Comparison of ENCODE assay signal across 1 cellular context in genomic region chr19:12985049-12985776, GRCh38.
TF ChIP-seq lines count a peak whose summit lies in the region.

No MANE protein-coding gene starts in this region.

TF ChIP-seq in K562, 482 proteins besides CTCF, POLR2A, EP300 and RAD21 (continues in another document):
- no peak for TF ChIP-seq RBM34 (IDR thresholded peaks at IDR 0.05; ENCODE audit: borderline replicate concordance, insufficient read depth, low read length)
- TF ChIP-seq, protein P1, sequence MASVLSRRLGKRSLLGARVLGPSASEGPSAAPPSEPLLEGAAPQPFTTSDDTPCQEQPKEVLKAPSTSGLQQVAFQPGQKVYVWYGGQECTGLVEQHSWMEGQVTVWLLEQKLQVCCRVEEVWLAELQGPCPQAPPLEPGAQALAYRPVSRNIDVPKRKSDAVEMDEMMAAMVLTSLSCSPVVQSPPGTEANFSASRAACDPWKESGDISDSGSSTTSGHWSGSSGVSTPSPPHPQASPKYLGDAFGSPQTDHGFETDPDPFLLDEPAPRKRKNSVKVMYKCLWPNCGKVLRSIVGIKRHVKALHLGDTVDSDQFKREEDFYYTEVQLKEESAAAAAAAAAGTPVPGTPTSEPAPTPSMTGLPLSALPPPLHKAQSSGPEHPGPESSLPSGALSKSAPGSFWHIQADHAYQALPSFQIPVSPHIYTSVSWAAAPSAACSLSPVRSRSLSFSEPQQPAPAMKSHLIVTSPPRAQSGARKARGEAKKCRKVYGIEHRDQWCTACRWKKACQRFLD (CRISPR knock-in tag; IDR thresholded peaks at IDR 0.05), result no peak
- TF ChIP-seq ZNF785 (CRISPR knock-in tag; IDR thresholded peaks at IDR 0.05), result no peak
- TF ChIP-seq CAMTA2 (CRISPR knock-in tag; conservative IDR thresholded peaks at IDR 0.05), result no peak
- TF ChIP-seq ZNF561 (CRISPR knock-in tag; conservative IDR thresholded peaks at IDR 0.05), result no peak
- TF ChIP-seq MNT (conservative IDR thresholded peaks at IDR 0.05), result peak; percentile 97 to 99
- TF ChIP-seq SREBF2 (CRISPR knock-in tag; IDR thresholded peaks at IDR 0.05), result no peak
- peak in 1 of 2 experiments; percentile 40; a peak in 1 of 4 replicates for TF ChIP-seq TRIM24 (IDR thresholded peaks at IDR 0.05)
- TF ChIP-seq, protein P2, sequence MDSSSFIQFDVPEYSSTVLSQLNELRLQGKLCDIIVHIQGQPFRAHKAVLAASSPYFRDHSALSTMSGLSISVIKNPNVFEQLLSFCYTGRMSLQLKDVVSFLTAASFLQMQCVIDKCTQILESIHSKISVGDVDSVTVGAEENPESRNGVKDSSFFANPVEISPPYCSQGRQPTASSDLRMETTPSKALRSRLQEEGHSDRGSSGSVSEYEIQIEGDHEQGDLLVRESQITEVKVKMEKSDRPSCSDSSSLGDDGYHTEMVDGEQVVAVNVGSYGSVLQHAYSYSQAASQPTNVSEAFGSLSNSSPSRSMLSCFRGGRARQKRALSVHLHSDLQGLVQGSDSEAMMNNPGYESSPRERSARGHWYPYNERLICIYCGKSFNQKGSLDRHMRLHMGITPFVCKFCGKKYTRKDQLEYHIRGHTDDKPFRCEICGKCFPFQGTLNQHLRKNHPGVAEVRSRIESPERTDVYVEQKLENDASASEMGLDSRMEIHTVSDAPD (CRISPR knock-in tag; IDR thresholded peaks at IDR 0.05), result no peak
- peak; percentile 78 to 87 for TF ChIP-seq E2F6 (IDR thresholded peaks at IDR 0.05; ENCODE audit: borderline replicate concordance in 1 of 2, extremely low read depth in 1 of 2, insufficient read depth in 1 of 2, insufficient read length in 1 of 2, low read depth in 1 of 2, low read length in 1 of 2, poor library complexity in 1 of 2, severe bottlenecking in 1 of 2)
- 0 out of 2 replicates have a peak, but pooled peaks have one; percentile 23 for TF ChIP-seq ETV5 (CRISPR knock-in tag; IDR thresholded peaks at IDR 0.05; ENCODE audit: low read depth)
- no peak for TF ChIP-seq ZNF384 (IDR thresholded peaks at IDR 0.05; ENCODE audit: low read depth, low read length)
- TF ChIP-seq, protein P3, sequence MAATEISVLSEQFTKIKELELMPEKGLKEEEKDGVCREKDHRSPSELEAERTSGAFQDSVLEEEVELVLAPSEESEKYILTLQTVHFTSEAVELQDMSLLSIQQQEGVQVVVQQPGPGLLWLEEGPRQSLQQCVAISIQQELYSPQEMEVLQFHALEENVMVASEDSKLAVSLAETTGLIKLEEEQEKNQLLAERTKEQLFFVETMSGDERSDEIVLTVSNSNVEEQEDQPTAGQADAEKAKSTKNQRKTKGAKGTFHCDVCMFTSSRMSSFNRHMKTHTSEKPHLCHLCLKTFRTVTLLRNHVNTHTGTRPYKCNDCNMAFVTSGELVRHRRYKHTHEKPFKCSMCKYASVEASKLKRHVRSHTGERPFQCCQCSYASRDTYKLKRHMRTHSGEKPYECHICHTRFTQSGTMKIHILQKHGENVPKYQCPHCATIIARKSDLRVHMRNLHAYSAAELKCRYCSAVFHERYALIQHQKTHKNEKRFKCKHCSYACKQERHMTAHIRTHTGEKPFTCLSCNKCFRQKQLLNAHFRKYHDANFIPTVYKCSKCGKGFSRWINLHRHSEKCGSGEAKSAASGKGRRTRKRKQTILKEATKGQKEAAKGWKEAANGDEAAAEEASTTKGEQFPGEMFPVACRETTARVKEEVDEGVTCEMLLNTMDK (IDR thresholded peaks at IDR 0.05; ENCODE audit: borderline replicate concordance, insufficient read depth, low read depth, low read length, poor library complexity, severe bottlenecking), result no peak
- no peak for TF ChIP-seq ZC3H8 (IDR thresholded peaks at IDR 0.05)
- TF ChIP-seq TOE1 (IDR thresholded peaks at IDR 0.05; ENCODE audit: borderline replicate concordance), result peak; percentile 59; the same call in 1 of the 2 replicates
- TF ChIP-seq TOE1 (CRISPR knock-in tag; IDR thresholded peaks at IDR 0.05; ENCODE audit: borderline replicate concordance, low read depth), result no peak
- TF ChIP-seq CBX2 (IDR thresholded peaks at IDR 0.05; ENCODE audit: insufficient read depth, low read length, poor library complexity, severe bottlenecking), result no peak
- TF ChIP-seq RNF2 (IDR thresholded peaks at IDR 0.05), result 0 out of 2 replicates have a peak, but pooled peaks have one; percentile 33
- no peak for TF ChIP-seq ZNF717 (CRISPR knock-in tag; IDR thresholded peaks at IDR 0.05)
- TF ChIP-seq PCBP1 (IDR thresholded peaks at IDR 0.05; ENCODE audit: low read depth, low read length, poor library complexity, severe bottlenecking), result no peak
- peak; percentile 87 to 92; a peak in 3 of 4 replicates for TF ChIP-seq FOXK2 (conservative IDR thresholded peaks at IDR 0.05 in 1 of 2, IDR thresholded peaks at IDR 0.05 in 1 of 2; ENCODE audit: low read depth in 2 of 2)
- TF ChIP-seq CHD1 (IDR thresholded peaks at IDR 0.05; ENCODE audit: low read length), result no peak
- TF ChIP-seq TCF7L2 (IDR thresholded peaks at IDR 0.05; ENCODE audit: low read depth, low read length), result no peak
- 0 out of 2 replicates have a peak, but pooled peaks have one; percentile 19 for TF ChIP-seq ELF2 (CRISPR knock-in tag; IDR thresholded peaks at IDR 0.05)
- no peak for TF ChIP-seq RHOXF2B (CRISPR knock-in tag; conservative IDR thresholded peaks at IDR 0.05)
- no peak for TF ChIP-seq ZSCAN29 (IDR thresholded peaks at IDR 0.05)
- no peak for TF ChIP-seq BCL6 (CRISPR knock-in tag; IDR thresholded peaks at IDR 0.05)
- TF ChIP-seq ZNF740 (CRISPR knock-in tag; IDR thresholded peaks at IDR 0.05), result peak; percentile 34
- no peak for TF ChIP-seq ZNF740 (tag; IDR thresholded peaks at IDR 0.05)
- TF ChIP-seq MXI1 (IDR thresholded peaks at IDR 0.05; ENCODE audit: low read depth, low read length), result peak; percentile 91
- TF ChIP-seq TRIM28 (IDR thresholded peaks at IDR 0.05), result no peak
- peak; percentile 49; the same call in 1 of the 2 replicates for TF ChIP-seq CEBPG (CRISPR knock-in tag; IDR thresholded peaks at IDR 0.05)
- TF ChIP-seq CEBPG (tag; conservative IDR thresholded peaks at IDR 0.05 in 1 of 2, IDR thresholded peaks at IDR 0.05 in 1 of 2), result no peak
- no peak for TF ChIP-seq CHD4 (IDR thresholded peaks at IDR 0.05; ENCODE audit: insufficient read depth, insufficient replicate concordance, low read depth, low read length, poor library complexity, severe bottlenecking)
- no peak for TF ChIP-seq ZMIZ1 (IDR thresholded peaks at IDR 0.05; ENCODE audit: low read depth in 2 of 2, low read length in 2 of 2)
- TF ChIP-seq BDP1 (IDR thresholded peaks at IDR 0.05; ENCODE audit: insufficient read depth, insufficient read length), result no peak
- TF ChIP-seq BRF2 (IDR thresholded peaks at IDR 0.05; ENCODE audit: borderline replicate concordance, insufficient read depth, insufficient read length), result no peak
- TF ChIP-seq ZNF696 (CRISPR knock-in tag; conservative IDR thresholded peaks at IDR 0.05), result no peak
- TF ChIP-seq HMG20B (CRISPR knock-in tag; IDR thresholded peaks at IDR 0.05), result no peak
- TF ChIP-seq, protein P4, sequence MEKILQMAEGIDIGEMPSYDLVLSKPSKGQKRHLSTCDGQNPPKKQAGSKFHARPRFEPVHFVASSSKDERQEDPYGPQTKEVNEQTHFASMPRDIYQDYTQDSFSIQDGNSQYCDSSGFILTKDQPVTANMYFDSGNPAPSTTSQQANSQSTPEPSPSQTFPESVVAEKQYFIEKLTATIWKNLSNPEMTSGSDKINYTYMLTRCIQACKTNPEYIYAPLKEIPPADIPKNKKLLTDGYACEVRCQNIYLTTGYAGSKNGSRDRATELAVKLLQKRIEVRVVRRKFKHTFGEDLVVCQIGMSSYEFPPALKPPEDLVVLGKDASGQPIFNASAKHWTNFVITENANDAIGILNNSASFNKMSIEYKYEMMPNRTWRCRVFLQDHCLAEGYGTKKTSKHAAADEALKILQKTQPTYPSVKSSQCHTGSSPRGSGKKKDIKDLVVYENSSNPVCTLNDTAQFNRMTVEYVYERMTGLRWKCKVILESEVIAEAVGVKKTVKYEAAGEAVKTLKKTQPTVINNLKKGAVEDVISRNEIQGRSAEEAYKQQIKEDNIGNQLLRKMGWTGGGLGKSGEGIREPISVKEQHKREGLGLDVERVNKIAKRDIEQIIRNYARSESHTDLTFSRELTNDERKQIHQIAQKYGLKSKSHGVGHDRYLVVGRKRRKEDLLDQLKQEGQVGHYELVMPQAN (IDR thresholded peaks at IDR 0.05; ENCODE audit: borderline replicate concordance), result peak; percentile 90; the same call in 1 of the 2 replicates
- TF ChIP-seq SRSF3 (IDR thresholded peaks at IDR 0.05; ENCODE audit: insufficient read depth, low read length), result no peak
- TF ChIP-seq ESRRA (IDR thresholded peaks at IDR 0.05; ENCODE audit: borderline replicate concordance, low read depth), result peak; percentile 60; the same call in 1 of the 2 replicates
- TF ChIP-seq, protein P5, sequence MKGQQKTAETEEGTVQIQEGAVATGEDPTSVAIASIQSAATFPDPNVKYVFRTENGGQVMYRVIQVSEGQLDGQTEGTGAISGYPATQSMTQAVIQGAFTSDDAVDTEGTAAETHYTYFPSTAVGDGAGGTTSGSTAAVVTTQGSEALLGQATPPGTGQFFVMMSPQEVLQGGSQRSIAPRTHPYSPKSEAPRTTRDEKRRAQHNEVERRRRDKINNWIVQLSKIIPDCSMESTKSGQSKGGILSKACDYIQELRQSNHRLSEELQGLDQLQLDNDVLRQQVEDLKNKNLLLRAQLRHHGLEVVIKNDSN (CRISPR knock-in tag; IDR thresholded peaks at IDR 0.05), result peak; percentile 99
- TF ChIP-seq ZNF165 (CRISPR knock-in tag; IDR thresholded peaks at IDR 0.05; ENCODE audit: borderline replicate concordance), result no peak
- TF ChIP-seq SMARCC2 (IDR thresholded peaks at IDR 0.05; ENCODE audit: low read depth), result no peak
- peak; percentile 84; the same call in 1 of the 2 replicates for TF ChIP-seq EP400 (IDR thresholded peaks at IDR 0.05)
- no peak for TF ChIP-seq SRSF1 (IDR thresholded peaks at IDR 0.05; ENCODE audit: low read depth, low read length)
- peak; percentile 89 for TF ChIP-seq CREM (IDR thresholded peaks at IDR 0.05; ENCODE audit: low read depth)
- TF ChIP-seq, protein P6, sequence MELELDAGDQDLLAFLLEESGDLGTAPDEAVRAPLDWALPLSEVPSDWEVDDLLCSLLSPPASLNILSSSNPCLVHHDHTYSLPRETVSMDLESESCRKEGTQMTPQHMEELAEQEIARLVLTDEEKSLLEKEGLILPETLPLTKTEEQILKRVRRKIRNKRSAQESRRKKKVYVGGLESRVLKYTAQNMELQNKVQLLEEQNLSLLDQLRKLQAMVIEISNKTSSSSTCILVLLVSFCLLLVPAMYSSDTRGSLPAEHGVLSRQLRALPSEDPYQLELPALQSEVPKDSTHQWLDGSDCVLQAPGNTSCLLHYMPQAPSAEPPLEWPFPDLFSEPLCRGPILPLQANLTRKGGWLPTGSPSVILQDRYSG (tag; conservative IDR thresholded peaks at IDR 0.05; ENCODE audit: low read depth), result peak; percentile 67; the same call in 1 of the 2 replicates
- TF ChIP-seq MYC (IDR thresholded peaks at IDR 0.05; ENCODE audit: low read depth, low read length), result peak; percentile 96
- TF ChIP-seq MYC (CRISPR knock-in tag; IDR thresholded peaks at IDR 0.05; ENCODE audit: borderline replicate concordance, low read depth), result no peak
